15 cellular contexts compared by ENCODE assay signal in genomic region chr2:25598332-25598731, GRCh38.
"Had no signal": no experiment of that assay in that cellular context is flagged by ENCODE, and none has a peak within 500 bp of the region (broad histone marks: within the 10 kb centered on the region; RNA-seq: fewer than 3 reads in every experiment).

No MANE protein-coding gene starts in this region.

- H3K36me3 Mint-ChIP-seq: activated naive CD4-positive, alpha-beta T cell treated with anti-CD3 and anti-CD28 coated beads, Interleukin-2, amount 50 U/mL, for 72 hours; natural killer cell treated with Interleukin-12 subunit alpha and Interleukin-12 subunit beta and Interleukin-15 and Interleukin-18, amount 100 ng/mL, for 72 hours had no signal

- ATAC-seq: foreskin keratinocyte; natural killer cell treated with Interleukin-12 subunit alpha and Interleukin-12 subunit beta and Interleukin-15 and Interleukin-18, amount 100 ng/mL, for 72 hours; upper lobe of right lung had no signal

- H3K27ac ChIP-seq: foreskin keratinocyte, SK-N-MC, thyroid gland, upper lobe of right lung had no signal

- H3K27ac Mint-ChIP-seq: activated CD4-positive, alpha-beta T cell treated with anti-CD3 and anti-CD28 coated beads for 36 hours; activated naive CD4-positive, alpha-beta T cell treated with anti-CD3 and anti-CD28 coated beads, Interleukin-2, amount 50 U/mL, for 72 hours; memory B cell; progenitor cell of endocrine pancreas had no signal

- H3K4me3 Mint-ChIP-seq: activated CD4-positive, alpha-beta T cell treated with anti-CD3 and anti-CD28 coated beads for 36 hours; memory B cell; natural killer cell treated with Interleukin-12 subunit alpha and Interleukin-12 subunit beta and Interleukin-15 and Interleukin-18, amount 100 ng/mL, for 72 hours had no signal

- H3K4me1 ChIP-seq: upper lobe of right lung had no signal

- H3K27me3 ChIP-seq: foreskin keratinocyte, thyroid gland, upper lobe of right lung had no signal

- H3K36me3 ChIP-seq: thyroid gland, upper lobe of right lung had no signal

- H3K9me3 Mint-ChIP-seq: activated naive CD4-positive, alpha-beta T cell treated with anti-CD3 and anti-CD28 coated beads, Interleukin-2, amount 50 U/mL, for 72 hours; memory B cell; natural killer cell treated with Interleukin-12 subunit alpha and Interleukin-12 subunit beta and Interleukin-15 and Interleukin-18, amount 100 ng/mL, for 72 hours had no signal

- H3K4me3 ChIP-seq: SK-N-MC, thyroid gland, upper lobe of right lung had no signal

- H3K4me1 Mint-ChIP-seq: memory B cell had no signal

- H3K27me3 Mint-ChIP-seq: activated CD4-positive, alpha-beta T cell treated with anti-CD3 and anti-CD28 coated beads for 36 hours; memory B cell; natural killer cell treated with Interleukin-12 subunit alpha and Interleukin-12 subunit beta and Interleukin-15 and Interleukin-18, amount 100 ng/mL, for 72 hours; progenitor cell of endocrine pancreas had no signal

- DNase-seq: activated CD4-positive, alpha-beta T cell treated with anti-CD3 and anti-CD28 coated beads for 36 hours; activated CD4-positive, alpha-beta T cell treated with anti-CD3 and anti-CD28 coated beads, Interleukin-2, amount 50 U/mL, for 48 hours; effector CD8-positive, alpha-beta T cell; foreskin keratinocyte; retina; stimulated activated CD4-positive, alpha-beta T cell treated with anti-CD3 and anti-CD28 coated beads, Interleukin-2, amount 100 ng/mL, for 48 hours; stimulated activated CD8-positive, alpha-beta memory T cell treated with anti-CD3 and anti-CD28 coated beads, Interleukin-4, amount 100 ng/mL, for 48 hours; stimulated activated naive CD4-positive, alpha-beta T cell treated with Interleukin-2 at 50 U/mL for 16 hours; thyroid gland; upper lobe of right lung had no signal

- H3K9me3 ChIP-seq: thyroid gland, upper lobe of right lung had no signal
